ENCODE assay signal across 8 cellular contexts in the genomic region with DNA sequence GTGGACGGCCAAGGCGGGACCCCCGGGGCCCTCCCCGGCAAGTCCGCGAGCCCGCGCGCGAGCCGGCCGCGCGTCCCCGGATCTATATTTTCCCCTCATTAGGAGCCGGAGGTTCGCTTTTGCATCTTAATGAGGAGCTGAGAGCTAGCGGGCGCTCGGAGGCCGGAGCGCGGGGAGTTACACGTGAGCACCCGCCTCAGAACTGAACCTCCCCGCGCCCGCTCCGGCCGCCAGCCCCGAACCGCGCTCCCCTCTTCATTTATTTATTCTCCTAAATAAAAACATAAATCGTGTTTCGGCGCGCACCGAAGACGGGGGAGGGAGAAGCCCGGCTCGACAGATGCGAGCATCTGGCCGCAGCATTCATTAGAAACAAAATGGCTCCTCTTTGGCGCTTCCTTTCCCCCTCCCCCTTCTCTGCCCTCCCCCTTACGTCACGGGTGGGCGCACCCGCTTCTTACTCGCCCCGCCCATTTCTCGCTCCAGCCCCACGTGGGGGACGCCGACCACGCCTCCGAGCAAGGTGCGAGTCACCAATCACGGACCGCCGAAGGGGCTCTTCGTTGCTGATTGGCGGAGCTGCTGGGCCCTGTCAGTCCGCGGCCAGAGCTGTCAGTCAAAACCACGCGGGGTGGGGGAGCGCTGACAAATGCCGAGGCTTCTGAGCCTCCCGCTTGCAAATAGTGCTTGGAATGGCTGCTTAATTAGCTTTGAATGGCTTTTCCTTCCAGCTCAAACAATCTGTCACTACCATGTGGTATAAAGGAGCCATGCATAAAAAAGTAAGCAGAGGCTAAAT.
A peak's percentile ranks its signal among the peaks of the same experiment; 100 is the strongest.
DNase-seq lines count a peak whose midpoint lies in the region; ATAC-seq and TF ChIP-seq lines count a peak whose summit lies in the region.

No MANE protein-coding gene starts in this region.

- peak; percentile 89 for TF ChIP-seq POLR2A in GM19193 (IDR thresholded peaks at IDR 0.05; ENCODE audit: extremely low read depth, insufficient read depth, insufficient read length)

- peak; percentile 53 for ATAC-seq in HG03439 (IDR thresholded peaks at IDR 0.05; ENCODE audit: unreplicated experiment)

- peak overlapping the region; percentile 81 for H3K27ac ChIP-seq in cingulate gyrus (ENCODE audit: low read depth, low read length)

- DNase-seq in AML-193 (lab: John Stamatoyannopoulos, UW) (peak; percentile 91 to 92), NCI-H524 (lab: John Stamatoyannopoulos, UW) (peak; percentile 100), kidney glomerular epithelial cell (lab: John Stamatoyannopoulos, UW) (peak; percentile 98)
- peak; percentile 100 for DNase-seq in activated CD4-positive, alpha-beta T cell treated with anti-CD3 and anti-CD28 coated beads for 4 hours
- DNase-seq in stimulated activated CD4-positive, alpha-beta T cell treated with anti-CD3 and anti-CD28 coated beads, Interleukin-15, amount 100 ng/mL, for 48 hours (ENCODE audit: low read depth in 2 of 2) = peak; percentile 100

Comparison
In these comparisons a context has a peak if more than half of its experiments do, and no peak if none do; other contexts are left out.
1. Peak in every context shown above with its lines: DNase-seq, ATAC-seq and H3K27ac ChIP-seq.